In genomic region chr20:62156592-62157386, GRCh38 we compare ENCODE assay signal across 9 cellular contexts. TPM values are rescaled to one million over a fixed set of nuclear protein-coding genes. Genes with fewer than 3 reads are reported as not detected.
DNase-seq lines count a peak whose midpoint lies in the region; ATAC-seq and TF ChIP-seq lines count a peak whose summit lies in the region.
"Had no signal": no experiment of that assay in that cellular context is flagged by ENCODE, and none has a peak within 500 bp of the region (broad histone marks: within the 10 kb centered on the region; RNA-seq: fewer than 3 reads in every experiment).

No MANE protein-coding gene starts in this region.

- no peak overlapping the region for H3K4me3 ChIP-seq in left lung

- no peaks in the 10 kb centered on the region for H3K27me3 ChIP-seq in left lung

- no peak overlapping the region for H3K27ac ChIP-seq in left lung
- H3K27ac ChIP-seq: epithelial cell of prostate had no signal

- peaks cover 3% of the 10 kb centered on the region for H3K9me3 Mint-ChIP-seq in activated B cell treated with CpG ODN at 0.5 μM for 24 hours

- DNase-seq in DMS153 treated with DMSO at 0.1 percent for 48 hours (lab: John Stamatoyannopoulos, UW; ENCODE audit: unreplicated experiment) = peak; percentile 3
- no peak for DNase-seq in DMS153 (lab: John Stamatoyannopoulos, UW)
- peak; percentile 58 for DNase-seq in activated B cell treated with CpG ODN at 0.5 μM for 24 hours
- DNase-seq in central memory CD4-positive, alpha-beta T cell = peak; percentile 62
- peak in 1 of 2 donors; percentile 91 for DNase-seq in left lung
- DNase-seq in stimulated activated CD8-positive, alpha-beta memory T cell treated with anti-CD3 and anti-CD28 coated beads, Interleukin-15, amount 100 ng/mL, for 24 hours (ENCODE audit: low read depth) = peak; percentile 52
- DNase-seq in NK-92 (lab: John Stamatoyannopoulos, UW; ENCODE audit: unreplicated experiment) = no peak

- TF ChIP-seq CTCF in activated B cell treated with CpG ODN at 0.5 μM for 24 hours (IDR thresholded peaks at IDR 0.05) (no peak), left lung (IDR thresholded peaks at IDR 0.05) (peak; percentile 52 to 70)

- TF ChIP-seq EP300 in Ishikawa (IDR thresholded peaks at IDR 0.05; ENCODE audit: borderline replicate concordance) = no peak

- H3K9me3 ChIP-seq in left lung = peaks cover 0 to 4% of the 10 kb centered on the region in 2 donors

- H3K27me3 Mint-ChIP-seq in activated B cell treated with CpG ODN at 0.5 μM for 24 hours = no peaks in the 10 kb centered on the region

- H3K27ac Mint-ChIP-seq in activated B cell treated with CpG ODN at 0.5 μM for 24 hours = no peak overlapping the region

- peaks cover 40% of the 10 kb centered on the region for H3K36me3 Mint-ChIP-seq in activated B cell treated with CpG ODN at 0.5 μM for 24 hours (ENCODE audit: low read depth)

- peaks cover 0 to 48% of the 10 kb centered on the region in 2 donors for H3K36me3 ChIP-seq in left lung

- POLR2A ChIA-PET in activated B cell treated with CpG ODN at 0.5 μM for 24 hours (lab: Charles Lee) = no interaction called here

- CTCF ChIA-PET in activated B cell treated with CpG ODN at 0.5 μM for 24 hours (lab: Charles Lee) = interaction anchor here (2.2 kb wide), 1 partner anchor 146 kb away, joined by 12 read pairs; no protein-coding TSS in a partner anchor

- TF ChIP-seq RAD21 in Ishikawa (IDR thresholded peaks at IDR 0.05; ENCODE audit: low read depth) = peak; percentile 34; the same call in 1 of the 2 replicates

- H3K4me3 Mint-ChIP-seq in activated B cell treated with CpG ODN at 0.5 μM for 24 hours = no peak overlapping the region

- ATAC-seq in activated B cell treated with CpG ODN at 0.5 μM for 24 hours (ENCODE audit: low read depth) = peak; percentile 97
- ATAC-seq in left lung = peak; percentile 85

- intact Hi-C loops in activated B cell treated with CpG ODN at 0.5 μM for 24 hours (cut with micrococcal nuclease) (no loop called here), left lung (cut with DNase I) (no loop called here)

- peaks cover 0 to 12% of the 10 kb centered on the region in 2 donors for H3K4me1 ChIP-seq in left lung

- H3K4me1 Mint-ChIP-seq in activated B cell treated with CpG ODN at 0.5 μM for 24 hours = peaks cover 7% of the 10 kb centered on the region

TF ChIP-seq in Ishikawa, 13 proteins besides CTCF, POLR2A, EP300 and RAD21:
- no peak for TF ChIP-seq NFIC (IDR thresholded peaks at IDR 0.05)
- TF ChIP-seq FOXM1 (IDR thresholded peaks at IDR 0.05; ENCODE audit: borderline replicate concordance, low read depth) = no peak
- no peak for TF ChIP-seq TCF12 (IDR thresholded peaks at IDR 0.05; ENCODE audit: low read depth)
- no peak for TF ChIP-seq TEAD4 (IDR thresholded peaks at IDR 0.05)
- no peak for TF ChIP-seq ZBTB7A (IDR thresholded peaks at IDR 0.05; ENCODE audit: low read depth)
- TF ChIP-seq, protein P1, sequence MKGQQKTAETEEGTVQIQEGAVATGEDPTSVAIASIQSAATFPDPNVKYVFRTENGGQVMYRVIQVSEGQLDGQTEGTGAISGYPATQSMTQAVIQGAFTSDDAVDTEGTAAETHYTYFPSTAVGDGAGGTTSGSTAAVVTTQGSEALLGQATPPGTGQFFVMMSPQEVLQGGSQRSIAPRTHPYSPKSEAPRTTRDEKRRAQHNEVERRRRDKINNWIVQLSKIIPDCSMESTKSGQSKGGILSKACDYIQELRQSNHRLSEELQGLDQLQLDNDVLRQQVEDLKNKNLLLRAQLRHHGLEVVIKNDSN (IDR thresholded peaks at IDR 0.05) = no peak
- no peak for TF ChIP-seq YY1 (IDR thresholded peaks at IDR 0.05; ENCODE audit: low read depth)
- TF ChIP-seq, protein P2, sequence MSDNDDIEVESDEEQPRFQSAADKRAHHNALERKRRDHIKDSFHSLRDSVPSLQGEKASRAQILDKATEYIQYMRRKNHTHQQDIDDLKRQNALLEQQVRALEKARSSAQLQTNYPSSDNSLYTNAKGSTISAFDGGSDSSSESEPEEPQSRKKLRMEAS (IDR thresholded peaks at IDR 0.05) = no peak
- TF ChIP-seq TAF1 (IDR thresholded peaks at IDR 0.05; ENCODE audit: low read depth) = no peak
- no peak for TF ChIP-seq EGR1 (IDR thresholded peaks at IDR 0.05)
- TF ChIP-seq CEBPB (IDR thresholded peaks at IDR 0.05) = no peak

RNA-seq across cellular contexts. Expression of gene SS18L1, which starts 13.2 kb away (rescaled TPM):
- total RNA-seq in activated B cell treated with CpG ODN at 0.5 μM for 24 hours (9.0 and 9.1 TPM in 2 replicates), left lung (10 to 100 TPM; 14.6 to 14.9 TPM)

RNA-seq across cellular contexts. Expression of gene PSMA7, which starts 13.6 kb away (rescaled TPM):
- total RNA-seq in activated B cell treated with CpG ODN at 0.5 μM for 24 hours (241 and 260 TPM in 2 replicates), left lung (100 to 1,000 TPM; 180 to 296 TPM)

RNA-seq across cellular contexts. Expression of gene MTG2, which starts 26.0 kb away (rescaled TPM):
- total RNA-seq in activated B cell treated with CpG ODN at 0.5 μM for 24 hours (40.8 and 46.8 TPM in 2 replicates), left lung (10 to 100 TPM; 25.5 to 29.6 TPM)

RNA-seq across cellular contexts. Expression of gene LSM14B, which starts 34.5 kb away (rescaled TPM):
- 35.4 and 36.4 TPM in 2 replicates for total RNA-seq in activated B cell treated with CpG ODN at 0.5 μM for 24 hours
- 10 to 100 TPM; 36.0 to 36.2 TPM for total RNA-seq in left lung

Comparison
In these comparisons a context has a peak if more than half of its experiments do, and no peak if none do; other contexts are left out.
1. DNase-seq: peak in DMS153 treated with DMSO at 0.1 percent for 48 hours (single experiment), activated B cell treated with CpG ODN at 0.5 μM for 24 hours (single experiment), central memory CD4-positive, alpha-beta T cell (single experiment) and stimulated activated CD8-positive, alpha-beta memory T cell treated with anti-CD3 and anti-CD28 coated beads, Interleukin-15, amount 100 ng/mL, for 24 hours (single experiment); none in DMS153 (single experiment) and NK-92 (single experiment).